ENCODE assay signal across 25 cellular contexts in the genomic region with DNA sequence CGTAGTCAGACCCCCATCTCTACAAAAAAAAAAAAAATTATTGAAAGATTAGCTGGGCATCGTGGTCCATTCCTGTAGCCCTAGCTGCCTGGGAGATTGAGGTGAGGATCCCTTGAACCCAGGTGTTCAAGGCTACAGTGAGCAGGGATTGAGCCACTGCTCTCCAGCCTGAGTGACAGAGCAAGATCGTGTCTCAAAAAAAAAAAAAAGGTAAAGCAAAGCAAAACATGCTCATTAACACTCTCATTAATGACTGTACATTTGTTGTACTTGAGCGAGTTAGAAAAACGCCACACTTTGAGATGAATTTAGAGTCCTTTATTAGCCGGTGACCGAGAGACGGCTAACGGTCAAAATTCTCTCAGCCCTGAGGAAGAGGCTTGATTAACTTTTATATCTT.
"Had no signal": no experiment of that assay in that cellular context is flagged by ENCODE, and none has a peak within 500 bp of the region (broad histone marks: within the 10 kb centered on the region; RNA-seq: fewer than 3 reads in every experiment).

No MANE protein-coding gene starts in this region.

- ATAC-seq: naive thymus-derived CD8-positive, alpha-beta T cell; psoas muscle; right lobe of liver; stimulated activated memory B cell treated with anti-CD40 and anti-IgM and Interleukin-4, amounts not matched to agents 10 μg/mL and 1 μg/mL and 100 μg/mL, for 72 hours; stimulated activated naive CD8-positive, alpha-beta T cell treated with anti-CD3 and anti-CD28 coated beads, Interleukin-15, amount 100 ng/mL, for 72 hours had no signal

- DNase-seq: hypothalamus; islet precursor cell; left ventricle myocardium inferior; naive thymus-derived CD8-positive, alpha-beta T cell; occipital lobe; psoas muscle; right lobe of liver; stimulated activated CD4-positive, alpha-beta T cell treated with anti-CD3 and anti-CD28 coated beads, Interleukin-1b, Interleukin-23, amount 100 ng/mL, for 48 hours; stimulated activated CD4-positive, alpha-beta T cell treated with anti-CD3 and anti-CD28 coated beads, Interleukin-2, amount 100 ng/mL, for 48 hours; stimulated activated CD4-positive, alpha-beta T cell treated with anti-CD3 and anti-CD28 coated beads, Interleukin-4, amount 100 ng/mL, for 4 hours; stimulated activated CD8-positive, alpha-beta memory T cell treated with anti-CD3 and anti-CD28 coated beads, Interleukin-4, amount 100 ng/mL, for 48 hours; stimulated activated naive CD4-positive, alpha-beta T cell treated with Interleukin-2 at 50 U/mL for 16 hours; stimulated activated naive CD8-positive, alpha-beta T cell treated with anti-CD3 and anti-CD28 coated beads, Interleukin-15, amount 100 ng/mL, for 72 hours; substantia nigra; upper lobe of left lung had no signal

- H3K4me1 ChIP-seq: left ventricle myocardium inferior, neural progenitor cell, parathyroid adenoma, psoas muscle, right atrium auricular region, right lobe of liver, tibial nerve, upper lobe of left lung, vagina had no signal

- H3K9me3 ChIP-seq: left ventricle myocardium inferior, neutrophil, psoas muscle, right atrium auricular region, right lobe of liver, tibial nerve, upper lobe of left lung, vagina had no signal

- H3K36me3 Mint-ChIP-seq: naive thymus-derived CD8-positive, alpha-beta T cell; stimulated activated memory B cell treated with anti-CD40 and anti-IgM and Interleukin-4, amounts not matched to agents 10 μg/mL and 1 μg/mL and 100 μg/mL, for 72 hours had no signal

- H3K4me3 ChIP-seq: left ventricle myocardium inferior, lung, neural progenitor cell, psoas muscle, right atrium auricular region, right lobe of liver, smooth muscle cell, tibial nerve, upper lobe of left lung, vagina had no signal

- H3K4me3 Mint-ChIP-seq: naive thymus-derived CD8-positive, alpha-beta T cell; nephron; neural progenitor cell; stimulated activated memory B cell treated with anti-CD40 and anti-IgM and Interleukin-4, amounts not matched to agents 10 μg/mL and 1 μg/mL and 100 μg/mL, for 72 hours; stimulated activated naive CD8-positive, alpha-beta T cell treated with anti-CD3 and anti-CD28 coated beads, Interleukin-15, amount 100 ng/mL, for 72 hours had no signal

- H3K4me2 ChIP-seq: neural progenitor cell, smooth muscle cell had no signal

- H3K79me2 ChIP-seq: parathyroid adenoma had no signal

- H3K9ac ChIP-seq: neural progenitor cell, parathyroid adenoma had no signal

- H2AFZ ChIP-seq: neural progenitor cell, parathyroid adenoma had no signal

- H3K27me3 Mint-ChIP-seq: naive thymus-derived CD8-positive, alpha-beta T cell; stimulated activated memory B cell treated with anti-CD40 and anti-IgM and Interleukin-4, amounts not matched to agents 10 μg/mL and 1 μg/mL and 100 μg/mL, for 72 hours had no signal

- H3K9me3 Mint-ChIP-seq: naive thymus-derived CD8-positive, alpha-beta T cell; stimulated activated memory B cell treated with anti-CD40 and anti-IgM and Interleukin-4, amounts not matched to agents 10 μg/mL and 1 μg/mL and 100 μg/mL, for 72 hours; stimulated activated naive CD8-positive, alpha-beta T cell treated with anti-CD3 and anti-CD28 coated beads, Interleukin-15, amount 100 ng/mL, for 72 hours had no signal

- H3K36me3 ChIP-seq: left ventricle myocardium inferior, neural progenitor cell, neutrophil, right atrium auricular region, right lobe of liver, tibial nerve, upper lobe of left lung, vagina had no signal

- H3K27ac ChIP-seq: left ventricle myocardium inferior, neural progenitor cell, neutrophil, parathyroid adenoma, psoas muscle, right atrium auricular region, right lobe of liver, tibial nerve, upper lobe of left lung, vagina had no signal

- H3K27ac Mint-ChIP-seq: naive thymus-derived CD8-positive, alpha-beta T cell; neural progenitor cell; stimulated activated memory B cell treated with anti-CD40 and anti-IgM and Interleukin-4, amounts not matched to agents 10 μg/mL and 1 μg/mL and 100 μg/mL, for 72 hours; stimulated activated naive CD8-positive, alpha-beta T cell treated with anti-CD3 and anti-CD28 coated beads, Interleukin-15, amount 100 ng/mL, for 72 hours had no signal

- H3K27me3 ChIP-seq: right atrium auricular region, right lobe of liver, tibial nerve, upper lobe of left lung, vagina had no signal
